In the genomic region with DNA sequence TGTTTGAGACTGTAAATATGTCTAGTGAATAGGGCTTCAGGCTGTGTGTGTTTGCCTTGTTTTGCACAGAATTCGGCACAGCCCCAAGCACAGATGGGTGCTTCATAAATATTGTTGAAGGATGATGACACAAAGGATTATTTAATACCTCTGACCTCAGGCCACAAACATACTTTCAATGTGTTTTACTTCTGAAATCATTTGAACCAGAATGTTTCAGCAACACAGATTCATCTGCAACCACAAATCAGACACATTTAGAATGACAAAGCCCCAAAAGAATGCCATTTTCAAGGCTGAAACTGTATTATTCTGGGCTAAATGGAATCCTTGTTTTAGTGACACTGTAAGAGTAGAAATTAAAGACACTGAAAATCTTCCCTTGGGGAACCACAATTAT, we compare ENCODE assay signal across 8 cellular contexts.
DNase-seq lines count a peak whose midpoint lies in the region; FAIRE-seq and TF ChIP-seq lines count a peak whose summit lies in the region.
"Not testable (repeated sequence)": the region's sequence is repeated elsewhere in the genome, so short reads cannot be mapped to it uniquely, and the experiment has no call there.

No MANE protein-coding gene starts in this region.

- not testable (repeated sequence) for H2AFZ ChIP-seq in fibroblast of lung (ENCODE audit: low read length)

- H4K20me1 ChIP-seq in fibroblast of lung (ENCODE audit: control insufficient read depth, extremely low read depth, insufficient read depth, low read length) = not testable (repeated sequence)

- H3K27ac ChIP-seq in fibroblast of lung (ENCODE audit: insufficient read depth, low read length) = not testable (repeated sequence)

- not testable (repeated sequence) for H3K9me3 Mint-ChIP-seq in HFFc6

- not testable (repeated sequence) for H3K4me2 ChIP-seq in fibroblast of lung (ENCODE audit: extremely low read depth, insufficient read depth, low read length)

- H3K4me1 Mint-ChIP-seq in HFFc6 (ENCODE audit: low read depth) = not testable (repeated sequence)

- not testable (repeated sequence) for FAIRE-seq in urothelium cell line (lab: Jason Lieb, UNC)

- H3K79me2 ChIP-seq in fibroblast of lung (ENCODE audit: control insufficient read depth, insufficient read depth, low read length) = not testable (repeated sequence)

- in situ Hi-C loops in SK-MEL-5 (cut with HindIII; ENCODE audit: low pct_unique_long_range_greater_than_20kb, low sequenced_read_pairs) = not testable (repeated sequence)

- H3K27me3 Mint-ChIP-seq in HFFc6 (ENCODE audit: insufficient read depth) = not testable (repeated sequence)

- not testable (repeated sequence) for H3K36me3 Mint-ChIP-seq in HFFc6 (ENCODE audit: low read depth)

- H3K4me1 ChIP-seq in fibroblast of lung (ENCODE audit: control insufficient read depth, extremely low read depth, insufficient read depth, low read length) = not testable (repeated sequence)

- H3K36me3 ChIP-seq in fibroblast of lung (ENCODE audit: control insufficient read depth, insufficient read depth, low read length) = not testable (repeated sequence)

- not testable (repeated sequence) for H3K9me3 ChIP-seq in fibroblast of lung (ENCODE audit: control insufficient read depth, insufficient read depth, low read depth, low read length)

- not testable (repeated sequence) for H3K4me3 Mint-ChIP-seq in HFFc6

- H3K9ac ChIP-seq in fibroblast of lung (ENCODE audit: insufficient read depth, low read length) = not testable (repeated sequence)

- not testable (repeated sequence) for TF ChIP-seq CTCF in HFFc6 (IDR thresholded peaks at IDR 0.05); fibroblast of lung (conservative IDR thresholded peaks at IDR 0.05 in 1 of 2, IDR thresholded peaks at IDR 0.05 in 1 of 2; ENCODE audit: low read depth in 1 of 2, low read length in 2 of 2)

- DNase-seq in COLO829 (ENCODE audit: low spot score) = peak; percentile 43
- peak; percentile 89 for DNase-seq in HFFc6
- DNase-seq in SK-MEL-5 (ENCODE audit: low read depth, low spot score) = peak; percentile 80
- peak; percentile 65 for DNase-seq in brain pericyte (ENCODE audit: low read depth, low spot score)
- peak; percentile 70 to 91 for DNase-seq in fibroblast of lung (ENCODE audit: low read depth in 2 of 2)
- DNase-seq in kidney tubule cell (ENCODE audit: low spot score) = peak; percentile 50
- DNase-seq in renal cortical epithelial cell (ENCODE audit: low read depth) = peak; percentile 21
- DNase-seq in urothelium cell line (ENCODE audit: low spot score) = peak; percentile 17

- not testable (repeated sequence) for H3K4me3 ChIP-seq in fibroblast of lung (replicated peaks in 1 of 4; ENCODE audit: control extremely low read depth in 1 of 4, insufficient read depth in 1 of 4, low read depth in 3 of 4, low read length in 4 of 4)

- H3K27me3 ChIP-seq in fibroblast of lung (ENCODE audit: control insufficient read depth, insufficient read depth, low read length) = not testable (repeated sequence)

- H3K27ac Mint-ChIP-seq in HFFc6 = not testable (repeated sequence)

Comparison
In these comparisons a context has a peak if more than half of its experiments do, and no peak if none do; other contexts are left out.
1. DNase-seq: peak in every context shown above with its lines; median percentile 89 in HFFc6; 80 in fibroblast of lung; 80 in SK-MEL-5; 65 in brain pericyte; 50 in kidney tubule cell; 43 in COLO829; 21 in renal cortical epithelial cell; 17 in urothelium cell line.